ENCODE assay signal across 1 cellular context in the genomic region with DNA sequence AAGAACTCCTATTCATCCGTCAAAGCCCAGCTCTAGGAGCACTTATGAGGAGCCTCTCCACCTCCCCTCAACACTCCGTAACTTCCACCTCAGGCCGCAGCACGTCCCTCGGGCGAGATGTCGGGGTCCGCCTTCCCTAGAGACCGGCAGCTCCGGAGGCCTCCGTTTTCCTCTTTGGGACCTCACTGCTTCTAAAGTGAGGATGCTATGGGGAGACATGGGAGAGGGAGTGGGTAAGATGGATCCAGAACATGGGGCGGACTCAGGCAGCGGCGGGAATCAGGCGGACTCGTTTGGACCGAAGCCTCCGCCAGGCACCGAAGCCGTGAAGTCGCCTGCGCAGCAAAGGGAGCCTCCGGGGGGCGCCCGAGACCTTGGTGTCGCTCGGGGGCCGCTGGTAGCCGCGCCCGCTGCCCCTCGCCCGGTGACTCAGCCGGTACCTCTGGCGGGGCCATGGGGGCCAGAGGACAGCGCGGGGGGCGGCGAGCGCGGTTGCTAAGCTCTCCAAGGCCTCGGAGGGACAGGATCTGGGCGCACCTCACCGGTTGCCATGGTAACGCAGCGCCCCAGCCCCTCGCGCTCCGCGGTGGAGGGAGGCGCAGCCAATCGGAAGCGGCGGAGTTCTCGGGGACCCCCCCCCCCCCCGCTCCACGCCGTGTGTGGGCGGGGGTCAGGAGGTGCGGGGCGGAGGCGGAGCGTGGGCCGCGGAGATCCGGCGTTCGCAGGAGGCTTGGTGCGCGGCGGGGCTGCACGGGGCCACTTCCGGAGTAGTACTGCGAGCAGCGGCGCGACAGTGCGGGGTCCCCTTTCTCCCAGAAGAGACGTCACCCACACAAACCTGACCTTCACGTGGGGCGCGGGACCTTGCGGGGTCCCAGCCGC.
TF ChIP-seq lines count a peak whose summit lies in the region.

No MANE protein-coding gene starts in this region.

TF ChIP-seq in GM12878, 131 proteins besides CTCF, POLR2A, EP300 and RAD21 (continues in another document):
- TF ChIP-seq SPI1 (IDR thresholded peaks at IDR 0.05; ENCODE audit: borderline replicate concordance, insufficient read depth, low read depth, low read length) (no peak), WRNIP1 (IDR thresholded peaks at IDR 0.05; ENCODE audit: borderline replicate concordance, low read depth, low read length) (no peak), ZNF687 (IDR thresholded peaks at IDR 0.05) (peak; percentile 43; the same call in 1 of the 2 replicates), CBX5 (IDR thresholded peaks at IDR 0.05; ENCODE audit: low read depth) (no peak), PAX5 (IDR thresholded peaks at IDR 0.05; ENCODE audit: borderline replicate concordance, low read depth, low read length) (peak; percentile 25; the same call in 1 of the 2 replicates), PAX8 (IDR thresholded peaks at IDR 0.05) (no peak), STAT3 (IDR thresholded peaks at IDR 0.05; ENCODE audit: low read depth, low read length) (no peak), SRF (IDR thresholded peaks at IDR 0.05; ENCODE audit: low read depth in 2 of 2, low read length in 2 of 2) (no peak), CHD4 (IDR thresholded peaks at IDR 0.05) (no peak), ELK1 (IDR thresholded peaks at IDR 0.05; ENCODE audit: low read depth, low read length) (peak; percentile 51), MEF2A (IDR thresholded peaks at IDR 0.05; ENCODE audit: insufficient read depth, low read depth, low read length) (peak; percentile 20; the same call in 1 of the 2 replicates), NR2F1 (conservative IDR thresholded peaks at IDR 0.05) (peak; percentile 100), SMAD5 (IDR thresholded peaks at IDR 0.05; ENCODE audit: low read depth) (no peak), BMI1 (IDR thresholded peaks at IDR 0.05; ENCODE audit: borderline replicate concordance) (peak; percentile 100), SMC3 (IDR thresholded peaks at IDR 0.05; ENCODE audit: borderline replicate concordance, low read length) (peak; percentile 45), TARDBP (IDR thresholded peaks at IDR 0.05; ENCODE audit: borderline replicate concordance) (0 out of 2 replicates have a peak, but pooled peaks have one; percentile 11), MEF2B (IDR thresholded peaks at IDR 0.05; ENCODE audit: partially characterized antibody, poor library complexity, severe bottlenecking) (peak; percentile 88), TBL1XR1 (IDR thresholded peaks at IDR 0.05; ENCODE audit: low read depth, low read length) (no peak), STAT1 (conservative IDR thresholded peaks at IDR 0.05) (no peak), NKRF (conservative IDR thresholded peaks at IDR 0.05) (peak; percentile 61), ZNF217 (IDR thresholded peaks at IDR 0.05) (no peak), NR2C1 (IDR thresholded peaks at IDR 0.05) (0 out of 2 replicates have a peak, but pooled peaks have one; percentile 27), MLLT1 (IDR thresholded peaks at IDR 0.05) (peak; percentile 40; the same call in 1 of the 2 replicates), EGR1 (IDR thresholded peaks at IDR 0.05; ENCODE audit: borderline replicate concordance in 1 of 2, low read depth in 2 of 2, low read length in 2 of 2) (peak; percentile 53 to 99), TAF1 (IDR thresholded peaks at IDR 0.05; ENCODE audit: borderline replicate concordance, low read depth, low read length) (peak; percentile 44; the same call in 1 of the 2 replicates), NFIC (IDR thresholded peaks at IDR 0.05; ENCODE audit: low read depth, low read length) (no peak), SP1 (IDR thresholded peaks at IDR 0.05; ENCODE audit: low read depth, low read length) (peak; percentile 29), NBN (IDR thresholded peaks at IDR 0.05) (0 out of 2 replicates have a peak, but pooled peaks have one; percentile 32), TCF7 (IDR thresholded peaks at IDR 0.05; ENCODE audit: borderline replicate concordance) (no peak), ZNF207 (IDR thresholded peaks at IDR 0.05; ENCODE audit: borderline replicate concordance) (0 out of 2 replicates have a peak, but pooled peaks have one; percentile 40), IKZF1 (conservative IDR thresholded peaks at IDR 0.05) (peak; percentile 59; the same call in 1 of the 2 replicates), E2F4 (IDR thresholded peaks at IDR 0.05; ENCODE audit: low read depth, low read length) (no peak), BHLHE40 (IDR thresholded peaks at IDR 0.05; ENCODE audit: borderline replicate concordance in 1 of 2, low read depth in 2 of 2, low read length in 1 of 2) (peak; percentile 18 to 81; a peak in 3 of 4 replicates), ZZZ3 (IDR thresholded peaks at IDR 0.05; ENCODE audit: control insufficient read depth, insufficient read length, low read depth) (no peak), NR2C2 (IDR thresholded peaks at IDR 0.05; ENCODE audit: borderline replicate concordance, control insufficient read depth, insufficient read length, low read depth) (no peak), ETV6 (conservative IDR thresholded peaks at IDR 0.05 in 1 of 2, IDR thresholded peaks at IDR 0.05 in 1 of 2; ENCODE audit: borderline replicate concordance in 1 of 2, low read depth in 1 of 2) (no peak), SMARCA5 (IDR thresholded peaks at IDR 0.05) (peak; percentile 43), ZNF274 (IDR thresholded peaks at IDR 0.05; ENCODE audit: insufficient read depth, insufficient read length) (no peak), RFX5 (IDR thresholded peaks at IDR 0.05; ENCODE audit: low read depth, low read length) (peak; percentile 88), FOXK2 (IDR thresholded peaks at IDR 0.05) (no peak), BRCA1 (IDR thresholded peaks at IDR 0.05; ENCODE audit: low read depth, low read length) (no peak)
- TF ChIP-seq, protein P1, sequence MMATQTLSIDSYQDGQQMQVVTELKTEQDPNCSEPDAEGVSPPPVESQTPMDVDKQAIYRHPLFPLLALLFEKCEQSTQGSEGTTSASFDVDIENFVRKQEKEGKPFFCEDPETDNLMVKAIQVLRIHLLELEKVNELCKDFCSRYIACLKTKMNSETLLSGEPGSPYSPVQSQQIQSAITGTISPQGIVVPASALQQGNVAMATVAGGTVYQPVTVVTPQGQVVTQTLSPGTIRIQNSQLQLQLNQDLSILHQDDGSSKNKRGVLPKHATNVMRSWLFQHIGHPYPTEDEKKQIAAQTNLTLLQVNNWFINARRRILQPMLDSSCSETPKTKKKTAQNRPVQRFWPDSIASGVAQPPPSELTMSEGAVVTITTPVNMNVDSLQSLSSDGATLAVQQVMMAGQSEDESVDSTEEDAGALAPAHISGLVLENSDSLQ (IDR thresholded peaks at IDR 0.05) = 0 out of 2 replicates have a peak, but pooled peaks have one; percentile 15
- TF ChIP-seq, protein P2, sequence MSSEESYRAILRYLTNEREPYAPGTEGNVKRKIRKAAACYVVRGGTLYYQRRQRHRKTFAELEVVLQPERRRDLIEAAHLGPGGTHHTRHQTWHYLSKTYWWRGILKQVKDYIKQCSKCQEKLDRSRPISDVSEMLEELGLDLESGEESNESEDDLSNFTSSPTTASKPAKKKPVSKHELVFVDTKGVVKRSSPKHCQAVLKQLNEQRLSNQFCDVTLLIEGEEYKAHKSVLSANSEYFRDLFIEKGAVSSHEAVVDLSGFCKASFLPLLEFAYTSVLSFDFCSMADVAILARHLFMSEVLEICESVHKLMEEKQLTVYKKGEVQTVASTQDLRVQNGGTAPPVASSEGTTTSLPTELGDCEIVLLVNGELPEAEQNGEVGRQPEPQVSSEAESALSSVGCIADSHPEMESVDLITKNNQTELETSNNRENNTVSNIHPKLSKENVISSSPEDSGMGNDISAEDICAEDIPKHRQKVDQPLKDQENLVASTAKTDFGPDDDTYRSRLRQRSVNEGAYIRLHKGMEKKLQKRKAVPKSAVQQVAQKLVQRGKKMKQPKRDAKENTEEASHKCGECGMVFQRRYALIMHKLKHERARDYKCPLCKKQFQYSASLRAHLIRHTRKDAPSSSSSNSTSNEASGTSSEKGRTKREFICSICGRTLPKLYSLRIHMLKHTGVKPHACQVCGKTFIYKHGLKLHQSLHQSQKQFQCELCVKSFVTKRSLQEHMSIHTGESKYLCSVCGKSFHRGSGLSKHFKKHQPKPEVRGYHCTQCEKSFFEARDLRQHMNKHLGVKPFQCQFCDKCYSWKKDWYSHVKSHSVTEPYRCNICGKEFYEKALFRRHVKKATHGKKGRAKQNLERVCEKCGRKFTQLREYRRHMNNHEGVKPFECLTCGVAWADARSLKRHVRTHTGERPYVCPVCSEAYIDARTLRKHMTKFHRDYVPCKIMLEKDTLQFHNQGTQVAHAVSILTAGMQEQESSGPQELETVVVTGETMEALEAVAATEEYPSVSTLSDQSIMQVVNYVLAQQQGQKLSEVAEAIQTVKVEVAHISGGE (CRISPR knock-in tag; IDR thresholded peaks at IDR 0.05) = no peak
- TF ChIP-seq, protein P3, sequence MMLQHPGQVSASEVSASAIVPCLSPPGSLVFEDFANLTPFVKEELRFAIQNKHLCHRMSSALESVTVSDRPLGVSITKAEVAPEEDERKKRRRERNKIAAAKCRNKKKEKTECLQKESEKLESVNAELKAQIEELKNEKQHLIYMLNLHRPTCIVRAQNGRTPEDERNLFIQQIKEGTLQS (IDR thresholded peaks at IDR 0.05; ENCODE audit: borderline replicate concordance, extremely low read depth, low read depth, low read length) = no peak
